In the genomic region with DNA sequence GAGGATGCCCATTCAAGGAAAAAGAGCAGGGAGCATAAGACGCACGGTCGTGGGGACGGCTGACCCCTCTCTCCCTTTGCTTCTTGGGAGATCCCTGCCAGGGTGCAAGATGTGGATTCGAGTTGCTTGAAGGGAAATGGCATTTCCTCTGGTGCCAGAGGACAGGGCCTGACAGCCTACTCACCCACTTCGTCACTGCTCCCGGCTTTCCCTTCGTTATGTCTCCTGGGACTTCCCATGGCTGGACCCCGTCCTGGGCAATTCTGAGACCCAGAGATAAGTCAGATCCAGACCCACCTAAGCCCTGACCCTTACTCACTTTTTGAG, we compare ENCODE assay signal across 10 cellular contexts. TPM values are rescaled to one million over a fixed set of nuclear protein-coding genes. Genes with fewer than 3 reads are reported as not detected.
DNase-seq lines count a peak whose midpoint lies in the region; FAIRE-seq and TF ChIP-seq lines count a peak whose summit lies in the region.
"Had no signal": no experiment of that assay in that cellular context is flagged by ENCODE, and none has a peak within 500 bp of the region (broad histone marks: within the 10 kb centered on the region; RNA-seq: fewer than 3 reads in every experiment).

No MANE protein-coding gene starts in this region.

- H3K9me2 ChIP-seq in Loucy (replicated peaks; ENCODE audit: low read depth, low read length) = no peaks in the 10 kb centered on the region

- no peak for TF ChIP-seq POLR2A in GM12892 (IDR thresholded peaks at IDR 0.05; ENCODE audit: low read depth, low read length)

- H3K36me3 ChIP-seq in BLaER1 treated with 17β-estradiol and CSF1 and Interleukin-3, amounts not matched to agents 10 nM and 100 nM = peaks cover 34 to 59% (median 46%) of the 10 kb centered on the region in 11 experiments
- H3K36me3 ChIP-seq in Loucy (ENCODE audit: insufficient read depth, low read length) (peaks cover 10% of the 10 kb centered on the region; the same call in 1 of the 2 replicates), neutrophil (peaks cover 37% of the 10 kb centered on the region)

- H3K9me3 Mint-ChIP-seq in endothelial cell (ENCODE audit: unreplicated experiment) = no peaks in the 10 kb centered on the region

- no peak for FAIRE-seq in GM12892 (lab: Jason Lieb, UNC)

- no peaks in the 10 kb centered on the region for H3K27me3 ChIP-seq in BLaER1 treated with 17β-estradiol and CSF1 and Interleukin-3, amounts not matched to agents 10 nM and 100 nM
- H3K27me3 ChIP-seq in Loucy (ENCODE audit: insufficient read depth, low read length, poor library complexity, severe bottlenecking) (no peaks in the 10 kb centered on the region), neutrophil (no peaks in the 10 kb centered on the region)

- H2AFZ ChIP-seq in Loucy (ENCODE audit: low read length) = no peak overlapping the region

- TF ChIP-seq CTCF in Loucy (conservative IDR thresholded peaks at IDR 0.05; ENCODE audit: low read length) (no peak), endothelial cell (IDR thresholded peaks at IDR 0.05; ENCODE audit: unreplicated experiment) (no peak), neutrophil (IDR thresholded peaks at IDR 0.05) (no peak)

- H3K4me3 ChIP-seq in BLaER1 treated with 17β-estradiol and CSF1 and Interleukin-3, amounts not matched to agents 10 nM and 100 nM = peak overlapping the region; percentile 80 to 99 (median 90); a peak in 16 of 20 replicates
- H3K4me3 ChIP-seq in Loucy (ENCODE audit: low read length, poor library complexity, severe bottlenecking) = peak overlapping the region; percentile 95
- no peak overlapping the region for H3K4me3 ChIP-seq in neutrophil (ENCODE audit: low read depth in 1 of 2, low read length in 1 of 2)

- H3K27me3 Mint-ChIP-seq in endothelial cell (ENCODE audit: unreplicated experiment) = peaks cover 23% of the 10 kb centered on the region
- H3K27me3 Mint-ChIP-seq: T-helper 17 cell had no signal

- H3K4me2 ChIP-seq in BLaER1 treated with 17β-estradiol and CSF1 and Interleukin-3, amounts not matched to agents 10 nM and 100 nM = peak overlapping the region; percentile 80 to 98 (median 90)
- peak overlapping the region; percentile 99 for H3K4me2 ChIP-seq in Loucy (ENCODE audit: low read depth, low read length, poor library complexity, severe bottlenecking)

- peak overlapping the region; percentile 61 for H3K27ac Mint-ChIP-seq in endothelial cell (ENCODE audit: unreplicated experiment)
- H3K27ac Mint-ChIP-seq: T-helper 17 cell had no signal

- H3K9me3 ChIP-seq in BLaER1 treated with 17β-estradiol and CSF1 and Interleukin-3, amounts not matched to agents 10 nM and 100 nM (replicated peaks in 1 of 11) = peaks cover 4 to 10% (median 8%) of the 10 kb centered on the region in 11 experiments; a peak in 19 of 22 replicates
- H3K9me3 ChIP-seq in Loucy (ENCODE audit: insufficient read depth, low read depth, low read length) (no peaks in the 10 kb centered on the region), neutrophil (no peaks in the 10 kb centered on the region)

- DNase-seq in endothelial cell (ENCODE audit: low spot score) (no peak), COLO829 (ENCODE audit: low spot score) (no peak), glomerular visceral epithelial cell (ENCODE audit: extremely low spot score) (no peak), GM12892 (ENCODE audit: insufficient read length) (no peak), NCI-H2029 treated with DMSO at 0.1 percent for 48 hours (lab: John Stamatoyannopoulos, UW) (no peak)
- DNase-seq: GF-D8, T-helper 17 cell had no signal

- peaks cover 25% of the 10 kb centered on the region for H3K4me1 Mint-ChIP-seq in endothelial cell (ENCODE audit: unreplicated experiment)

- H3K79me2 ChIP-seq in Loucy (ENCODE audit: insufficient read depth, low read length) = peaks cover 34% of the 10 kb centered on the region

- peaks cover 25% of the 10 kb centered on the region for H3K36me3 Mint-ChIP-seq in endothelial cell (ENCODE audit: low read depth, unreplicated experiment)

- peaks cover 0 to 11% (median 0%) of the 10 kb centered on the region in 11 experiments; a peak in 5 of 22 replicates for H4K20me1 ChIP-seq in BLaER1 treated with 17β-estradiol and CSF1 and Interleukin-3, amounts not matched to agents 10 nM and 100 nM
- H4K20me1 ChIP-seq in Loucy (ENCODE audit: insufficient read depth, low read length, poor library complexity, severe bottlenecking) = peaks cover 11% of the 10 kb centered on the region

- H3K27ac ChIP-seq in BLaER1 treated with 17β-estradiol and CSF1 and Interleukin-3, amounts not matched to agents 10 nM and 100 nM = peak overlapping the region in 4 of 11 experiments; percentile 97 to 99 (median 98); a peak in 5 of 22 replicates
- peak overlapping the region; percentile 95 for H3K27ac ChIP-seq in neutrophil

- H3K4me1 ChIP-seq in BLaER1 treated with 17β-estradiol and CSF1 and Interleukin-3, amounts not matched to agents 10 nM and 100 nM = peaks cover 37 to 72% (median 51%) of the 10 kb centered on the region in 10 experiments
- H3K4me1 ChIP-seq in Loucy (ENCODE audit: insufficient read depth, low read length, poor library complexity, severe bottlenecking) (peaks cover 24% of the 10 kb centered on the region), neutrophil (ENCODE audit: control insufficient read depth in 1 of 2, insufficient read depth in 1 of 2, low read depth in 1 of 2, low read length in 1 of 2) (peaks cover 21 to 23% of the 10 kb centered on the region in 2 experiments)

- no peaks in the 10 kb centered on the region for H3F3A ChIP-seq in Loucy (ENCODE audit: low read depth)

- H3K4me3 Mint-ChIP-seq in endothelial cell (ENCODE audit: unreplicated experiment) = no peak overlapping the region

- H3K9ac ChIP-seq in BLaER1 treated with 17β-estradiol and CSF1 and Interleukin-3, amounts not matched to agents 10 nM and 100 nM = peak overlapping the region in 7 of 11 experiments; percentile 93 to 98 (median 97); a peak in 8 of 22 replicates
- peak overlapping the region; percentile 91 for H3K9ac ChIP-seq in Loucy (ENCODE audit: low read depth, low read length, poor library complexity, severe bottlenecking)

RNA-seq across cellular contexts. Expression of gene TBC1D17, which starts 1.2 kb away (rescaled TPM):
- total RNA-seq in endothelial cell (ENCODE audit: unreplicated experiment) = 36.8 TPM
- polyA plus RNA-seq in GM12892 (2012; ENCODE audit: missing spikeins) = 31.9 TPM

RNA-seq across cellular contexts. Expression of gene AKT1S1, which starts 1.6 kb away (rescaled TPM):
- total RNA-seq in endothelial cell (ENCODE audit: unreplicated experiment) = 48.2 TPM
- polyA plus RNA-seq in GM12892 (2012; ENCODE audit: missing spikeins) = 11.7 TPM

RNA-seq across cellular contexts. Expression of gene PNKP, which starts 11.3 kb away (rescaled TPM):
- 96.0 TPM for total RNA-seq in endothelial cell (ENCODE audit: unreplicated experiment)
- polyA plus RNA-seq in GM12892 (2012; ENCODE audit: missing spikeins) = 38.9 TPM

RNA-seq across cellular contexts. Expression of gene IL4I1, which starts 18.0 kb away (rescaled TPM):
- 0.90 TPM for total RNA-seq in endothelial cell (ENCODE audit: unreplicated experiment)
- polyA plus RNA-seq in GM12892 (2012; ENCODE audit: missing spikeins) = 75.8 TPM

RNA-seq across cellular contexts. Expression of gene PTOV1, which starts 27.7 kb away (rescaled TPM):
- total RNA-seq in endothelial cell (ENCODE audit: unreplicated experiment) = 231 TPM
- polyA plus RNA-seq in GM12892 (2012; ENCODE audit: missing spikeins) = 44.7 TPM

Comparison
In these comparisons a context has a peak if more than half of its experiments do, and no peak if none do; other contexts are left out.
1. H3K4me3 ChIP-seq: peak in BLaER1 treated with 17β-estradiol and CSF1 and Interleukin-3, amounts not matched to agents 10 nM and 100 nM (10 of 10) and Loucy (single experiment); none in neutrophil (0 of 2).